ENCODE assay signal across 8 cellular contexts in the genomic region with DNA sequence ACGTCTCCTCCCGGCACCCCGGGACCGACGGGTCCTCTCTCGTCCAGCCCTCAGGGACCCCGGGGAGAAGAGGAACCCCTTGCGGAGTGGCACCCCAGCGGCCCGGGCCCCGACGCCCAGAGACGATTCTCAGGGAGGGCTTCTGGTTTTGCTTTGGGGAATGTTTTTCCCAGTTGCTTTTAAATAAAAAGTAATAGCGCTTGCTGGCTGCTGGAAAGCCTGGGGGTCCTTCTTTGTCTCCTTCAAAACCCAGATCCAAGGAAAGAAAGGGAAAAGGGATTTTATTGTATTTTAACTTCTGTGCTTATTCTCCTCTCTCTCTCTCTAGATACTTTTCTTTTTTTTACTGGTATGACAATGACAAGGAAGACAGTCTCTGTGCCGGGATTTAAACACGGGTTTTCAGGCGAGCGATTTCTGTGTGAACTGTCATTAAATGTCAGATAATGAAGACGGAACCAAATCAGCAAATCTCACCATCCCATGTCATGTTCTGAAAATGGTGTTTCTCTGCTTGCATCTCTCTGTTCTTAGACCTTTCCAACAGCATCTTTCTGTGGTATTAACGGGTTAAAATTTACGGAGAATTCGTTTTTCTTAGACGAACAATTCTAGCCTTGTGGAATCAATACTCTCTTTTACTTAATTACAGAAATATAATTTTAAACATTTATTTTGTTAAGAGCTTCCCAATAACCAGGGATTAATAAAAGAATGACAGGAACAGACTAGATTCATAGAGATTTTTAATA. TPM values are rescaled to one million over a fixed set of nuclear protein-coding genes. Genes with fewer than 3 reads are reported as not detected.
DNase-seq lines count a peak whose midpoint lies in the region; ATAC-seq and TF ChIP-seq lines count a peak whose summit lies in the region.

No MANE protein-coding gene starts in this region.

- no peaks in the 10 kb centered on the region for H3K9me3 ChIP-seq in heart left ventricle
- H3K9me3 ChIP-seq in breast epithelium: no peaks in the 10 kb centered on the region

- no peaks in the 10 kb centered on the region for H3K36me3 ChIP-seq in heart left ventricle
- H3K36me3 ChIP-seq in breast epithelium: no peaks in the 10 kb centered on the region
- no peaks in the 10 kb centered on the region for H3K36me3 ChIP-seq in urinary bladder (ENCODE audit: insufficient read depth)

- H3K36me3 Mint-ChIP-seq in mesothelial cell of epicardium: no peaks in the 10 kb centered on the region

- peaks cover 18% of the 10 kb centered on the region for H3K4me1 Mint-ChIP-seq in mesothelial cell of epicardium

- TF ChIP-seq POLR2A in heart left ventricle (IDR thresholded peaks at IDR 0.05) (no peak), breast epithelium (IDR thresholded peaks at IDR 0.05) (no peak)

- WGBS in heart left ventricle, 4 donors: 16 to 31% (median 20%) methylated on average over 18 to 23 of the region's 23 CpGs
- 11% methylated on average over 23 of the region's 23 CpGs for WGBS in urinary bladder

- H3K27me3 ChIP-seq in heart left ventricle: peaks cover 0 to 32% (median 0%) of the 10 kb centered on the region in 9 donors
- peaks cover 0 to 20% of the 10 kb centered on the region in 2 donors for H3K27me3 ChIP-seq in breast epithelium

- ATAC-seq in heart left ventricle (peak in 1 of 4 donors; percentile 17), left ventricle myocardium superior (no peak), HG02970 (IDR thresholded peaks at IDR 0.05; ENCODE audit: low FRiP score, unreplicated experiment) (no peak)

- H3K4me1 ChIP-seq in heart left ventricle (peaks cover 0 to 35% (median 4%) of the 10 kb centered on the region in 12 donors), breast epithelium (peaks cover 0 to 7% of the 10 kb centered on the region in 2 donors), urinary bladder (ENCODE audit: insufficient read depth) (no peaks in the 10 kb centered on the region)

- DNase-seq in heart left ventricle: no peak
- DNase-seq in left ventricle myocardium superior: no peak
- DNase-seq in breast epithelium (ENCODE audit: low spot score in 2 of 2): no peak
- no peak for DNase-seq in mesothelial cell of epicardium (ENCODE audit: low spot score in 2 of 2, unreplicated experiment in 2 of 2)
- no peak for DNase-seq in stimulated activated naive CD4-positive, alpha-beta T cell (lab: John Stamatoyannopoulos, UW)
- no peak for DNase-seq in iPS-NIHi11 (ENCODE audit: low spot score)

- H3K4me3 ChIP-seq in heart left ventricle (peak overlapping the region; percentile 44 to 83 (median 72)), breast epithelium (peak overlapping the region; percentile 55 to 79 (median 68)), urinary bladder (ENCODE audit: low read depth, low read length) (peak overlapping the region; percentile 37)

- peaks cover 28% of the 10 kb centered on the region for H3K27me3 Mint-ChIP-seq in mesothelial cell of epicardium (ENCODE audit: low read depth)

- intact Hi-C loops in heart left ventricle (cut with DNase I) (no loop called here), left ventricle myocardium superior (cut with micrococcal nuclease) (no loop called here), breast epithelium (cut with DNase I; ENCODE audit: low total_unique reads) (no loop called here)

- H3K9me3 Mint-ChIP-seq in mesothelial cell of epicardium: no peaks in the 10 kb centered on the region

- peak overlapping the region; percentile 74 for H3K4me3 Mint-ChIP-seq in mesothelial cell of epicardium

- H3K27ac Mint-ChIP-seq in mesothelial cell of epicardium: no peak overlapping the region

- TF ChIP-seq CTCF in heart left ventricle (IDR thresholded peaks at IDR 0.05): no peak
- TF ChIP-seq CTCF in breast epithelium (IDR thresholded peaks at IDR 0.05): no peak
- no peak for TF ChIP-seq CTCF in mesothelial cell of epicardium (IDR thresholded peaks at IDR 0.05; ENCODE audit: unreplicated experiment)

- H3K27ac ChIP-seq in heart left ventricle: peak overlapping the region in 10 of 12 donors; percentile 66 to 90 (median 74)
- no peak overlapping the region for H3K27ac ChIP-seq in breast epithelium
- no peak overlapping the region for H3K27ac ChIP-seq in urinary bladder (ENCODE audit: low read depth)

RNA-seq across cellular contexts. Expression of a gene that starts 0.6 kb away (rescaled TPM):
- 100 to 1,000 TPM in 2 of 9 donors, 10 to 100 TPM in 7; 49.2 to 152 (median 70.7) TPM for total RNA-seq in heart left ventricle
- 10 to 100 TPM; 47.5 to 60.1 TPM for polyA plus RNA-seq in heart left ventricle
- 58.2 TPM for total RNA-seq in left ventricle myocardium superior
- total RNA-seq in breast epithelium: 100 to 1,000 TPM in 1 of 3 donors, 10 to 100 TPM in 2; 30.2 to 178 (median 36.0) TPM
- 3.8 to 4.6 TPM (median 4.2 TPM) in 3 replicates for total RNA-seq in mesothelial cell of epicardium
- total RNA-seq in urinary bladder: 58.4 TPM
- polyA plus RNA-seq in urinary bladder: 82.8 TPM

Comparison
In these comparisons a context has a peak if more than half of its experiments do, and no peak if none do; other contexts are left out.
1. H3K27ac ChIP-seq: peak in heart left ventricle (10 of 12); none in breast epithelium (0 of 2) and urinary bladder (single experiment).
2. Peak in every context shown above with its lines, with median percentiles within 50 percentile points of each other: H3K4me3 ChIP-seq.